In the genomic region with DNA sequence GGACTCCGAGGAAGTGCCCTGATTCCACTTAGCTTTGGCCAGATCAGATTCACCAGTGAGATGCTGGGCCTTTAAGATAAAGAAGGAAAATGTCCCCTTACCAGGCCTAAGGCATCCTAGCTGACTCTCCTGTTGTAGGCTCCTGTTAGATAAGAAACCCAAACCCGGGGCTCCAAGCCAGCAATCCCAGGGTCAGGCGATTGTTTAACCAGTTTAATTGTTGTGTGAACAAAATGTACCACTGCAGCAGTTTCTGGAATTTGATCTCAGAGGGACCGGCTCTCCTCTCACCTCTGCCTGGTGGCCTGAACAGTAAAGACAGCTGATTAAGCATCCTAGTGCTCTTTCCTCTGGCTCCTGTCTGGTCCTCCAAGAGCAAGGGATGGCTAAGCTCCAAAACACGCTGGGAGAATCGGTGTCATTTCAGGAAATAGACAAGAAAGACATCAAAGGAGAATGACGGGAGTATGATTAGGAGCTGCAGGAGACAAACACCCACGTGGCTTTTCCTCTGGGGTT, we compare ENCODE assay signal across 1 cellular context.
TF ChIP-seq lines count a peak whose summit lies in the region.

No MANE protein-coding gene starts in this region.

TF ChIP-seq in HEK293, 187 proteins besides CTCF, POLR2A, EP300 and RAD21 (continued from another document):
- TF ChIP-seq PATZ1 (tag by site-specific recombination; IDR thresholded peaks at IDR 0.05) (no peak), ZNF791 (tag by site-specific recombination; IDR thresholded peaks at IDR 0.05) (no peak), ZNF777 (tag by site-specific recombination; IDR thresholded peaks at IDR 0.05; ENCODE audit: borderline replicate concordance) (no peak), ZBTB17 (tag by site-specific recombination; IDR thresholded peaks at IDR 0.05) (peak; percentile 91), KLF7 (tag by site-specific recombination; IDR thresholded peaks at IDR 0.05; ENCODE audit: borderline replicate concordance) (no peak), SP3 (tag by site-specific recombination; IDR thresholded peaks at IDR 0.05) (no peak), ZNF335 (tag by site-specific recombination; conservative IDR thresholded peaks at IDR 0.05) (0 out of 2 replicates have a peak, but pooled peaks have one; percentile 12), ZBTB20 (tag by site-specific recombination; IDR thresholded peaks at IDR 0.05) (no peak), ZBTB21 (tag by site-specific recombination; IDR thresholded peaks at IDR 0.05) (no peak), ZNF2 (tag by site-specific recombination; IDR thresholded peaks at IDR 0.05) (no peak), ZNF530 (tag by site-specific recombination; IDR thresholded peaks at IDR 0.05; ENCODE audit: low read depth) (no peak), ZNF704 (tag by site-specific recombination; IDR thresholded peaks at IDR 0.05) (no peak), ZNF670 (tag by site-specific recombination; IDR thresholded peaks at IDR 0.05; ENCODE audit: low read depth) (no peak)
- TF ChIP-seq, protein P1, sequence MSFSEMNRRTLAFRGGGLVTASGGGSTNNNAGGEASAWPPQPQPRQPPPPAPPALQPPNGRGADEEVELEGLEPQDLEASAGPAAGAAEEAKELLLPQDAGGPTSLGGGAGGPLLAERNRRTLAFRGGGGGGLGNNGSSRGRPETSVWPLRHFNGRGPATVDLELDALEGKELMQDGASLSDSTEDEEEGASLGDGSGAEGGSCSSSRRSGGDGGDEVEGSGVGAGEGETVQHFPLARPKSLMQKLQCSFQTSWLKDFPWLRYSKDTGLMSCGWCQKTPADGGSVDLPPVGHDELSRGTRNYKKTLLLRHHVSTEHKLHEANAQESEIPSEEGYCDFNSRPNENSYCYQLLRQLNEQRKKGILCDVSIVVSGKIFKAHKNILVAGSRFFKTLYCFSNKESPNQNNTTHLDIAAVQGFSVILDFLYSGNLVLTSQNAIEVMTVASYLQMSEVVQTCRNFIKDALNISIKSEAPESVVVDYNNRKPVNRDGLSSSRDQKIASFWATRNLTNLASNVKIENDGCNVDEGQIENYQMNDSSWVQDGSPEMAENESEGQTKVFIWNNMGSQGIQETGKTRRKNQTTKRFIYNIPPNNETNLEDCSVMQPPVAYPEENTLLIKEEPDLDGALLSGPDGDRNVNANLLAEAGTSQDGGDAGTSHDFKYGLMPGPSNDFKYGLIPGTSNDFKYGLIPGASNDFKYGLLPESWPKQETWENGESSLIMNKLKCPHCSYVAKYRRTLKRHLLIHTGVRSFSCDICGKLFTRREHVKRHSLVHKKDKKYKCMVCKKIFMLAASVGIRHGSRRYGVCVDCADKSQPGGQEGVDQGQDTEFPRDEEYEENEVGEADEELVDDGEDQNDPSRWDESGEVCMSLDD (tag by site-specific recombination; IDR thresholded peaks at IDR 0.05), result no peak
